In the genomic region with DNA sequence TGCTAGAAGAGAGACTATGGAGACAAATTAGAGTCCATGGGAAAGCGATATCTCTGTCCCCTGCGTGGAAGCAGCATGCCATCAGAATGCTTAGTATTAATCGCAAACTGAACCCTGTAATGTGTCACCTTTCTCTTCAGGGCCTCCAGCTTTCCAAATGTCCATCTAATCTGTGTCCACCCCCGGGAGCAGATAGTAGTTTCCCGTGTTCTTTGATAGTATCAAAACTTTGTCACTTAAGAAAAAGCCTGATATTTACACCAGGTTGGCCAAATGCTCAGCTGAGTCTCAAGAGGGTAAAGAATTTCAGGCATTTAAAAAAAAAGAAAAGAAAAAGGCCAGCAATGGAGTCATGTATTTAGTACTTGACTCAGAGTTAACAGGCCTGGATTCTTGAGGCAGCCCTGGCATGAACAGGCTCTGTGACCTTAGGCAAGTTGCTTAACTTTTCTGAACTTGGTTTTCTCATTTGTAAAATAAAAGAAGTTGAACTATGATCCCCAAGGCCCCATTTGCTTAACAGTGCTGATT, we compare ENCODE assay signal across 11 cellular contexts. TPM values are rescaled to one million over a fixed set of nuclear protein-coding genes. Genes with fewer than 3 reads are reported as not detected.
DNase-seq lines count a peak whose midpoint lies in the region; ATAC-seq, FAIRE-seq and TF ChIP-seq lines count a peak whose summit lies in the region.
"Had no signal": no experiment of that assay in that cellular context is flagged by ENCODE, and none has a peak within 500 bp of the region (broad histone marks: within the 10 kb centered on the region; RNA-seq: fewer than 3 reads in every experiment).

No MANE protein-coding gene starts in this region.

- H3K9me3 Mint-ChIP-seq in T-helper 2 cell treated with Interferon-gamma antibody and Interleukin-4, amounts not matched to agents 5 μg/mL and 100 μg/mL, for 36 hours: no peaks in the 10 kb centered on the region

- H3K4me3 Mint-ChIP-seq in T-helper 2 cell treated with Interferon-gamma antibody and Interleukin-4, amounts not matched to agents 5 μg/mL and 100 μg/mL, for 36 hours: no peak overlapping the region
- H3K4me3 Mint-ChIP-seq: activated CD8-positive, alpha-beta memory T cell treated with anti-CD3 and anti-CD28 coated beads, Interleukin-2, amount 10 ng/mL, durations not matched to agents 7 days and 5 days had no signal

- peaks cover 17% of the 10 kb centered on the region for H3K27me3 Mint-ChIP-seq in T-helper 2 cell treated with Interferon-gamma antibody and Interleukin-4, amounts not matched to agents 5 μg/mL and 100 μg/mL, for 36 hours (ENCODE audit: low read depth)

- no peaks in the 10 kb centered on the region for H3K36me3 ChIP-seq in left ventricle myocardium inferior
- no peaks in the 10 kb centered on the region for H3K36me3 ChIP-seq in body of pancreas (replicated peaks in 1 of 2; ENCODE audit: insufficient read depth in 1 of 2, low read depth in 2 of 2)
- no peaks in the 10 kb centered on the region for H3K36me3 ChIP-seq in lower lobe of right lung
- no peaks in the 10 kb centered on the region for H3K36me3 ChIP-seq in kidney (ENCODE audit: control insufficient read depth in 1 of 2, insufficient read depth in 2 of 2, low read length in 2 of 2)

- DNase-seq in left ventricle myocardium inferior (no peak), cardiac septum (ENCODE audit: low spot score) (no peak), body of pancreas (no peak), lower lobe of right lung (no peak), kidney (no peak), GDM1 (lab: John Stamatoyannopoulos, UW) (no peak)
- DNase-seq in T-helper 2 cell treated with Interferon-gamma antibody and Interleukin-4, amounts not matched to agents 5 μg/mL and 100 μg/mL, for 36 hours (ENCODE audit: low spot score): no peak
- DNase-seq: activated CD8-positive, alpha-beta memory T cell treated with anti-CD3 and anti-CD28 coated beads, Interleukin-2, amount 10 ng/mL, durations not matched to agents 7 days and 5 days; AML-193 had no signal

- H3K4me3 ChIP-seq in left ventricle myocardium inferior (peak overlapping the region; percentile 42), body of pancreas (no peak overlapping the region), lower lobe of right lung (peak overlapping the region; percentile 24), kidney (ENCODE audit: low read length in 2 of 2) (no peak overlapping the region)
- H3K4me3 ChIP-seq: lung had no signal

- peaks cover 27% of the 10 kb centered on the region for H3K4me1 ChIP-seq in left ventricle myocardium inferior
- no peaks in the 10 kb centered on the region for H3K4me1 ChIP-seq in body of pancreas
- peaks cover 42% of the 10 kb centered on the region for H3K4me1 ChIP-seq in lower lobe of right lung
- peaks cover 0 to 4% of the 10 kb centered on the region in 2 donors for H3K4me1 ChIP-seq in kidney (ENCODE audit: control insufficient read depth in 1 of 2, insufficient read depth in 1 of 2, low read depth in 1 of 2, low read length in 2 of 2)

- 55 to 56% methylated on average over 5 of the region's 5 CpGs for WGBS in body of pancreas, 2 donors

- H3K9me3 ChIP-seq in left ventricle myocardium inferior (replicated peaks) (no peaks in the 10 kb centered on the region), body of pancreas (no peaks in the 10 kb centered on the region), lower lobe of right lung (no peaks in the 10 kb centered on the region), kidney (ENCODE audit: control insufficient read depth in 1 of 2, low read length in 2 of 2) (no peaks in the 10 kb centered on the region)

- H3K36me3 Mint-ChIP-seq in T-helper 2 cell treated with Interferon-gamma antibody and Interleukin-4, amounts not matched to agents 5 μg/mL and 100 μg/mL, for 36 hours (ENCODE audit: low read depth): no peaks in the 10 kb centered on the region

- FAIRE-seq in kidney (lab: Jason Lieb, UNC): no peak

- intact Hi-C loops in left ventricle myocardium inferior (cut with micrococcal nuclease) (no loop called here), cardiac septum (cut with DNase I) (no loop called here), body of pancreas (cut with DNase I) (no loop called here), lower lobe of right lung (cut with DNase I) (no loop called here), kidney (cut with DNase I) (no loop called here)

- ATAC-seq in body of pancreas: peak; percentile 40
- peak; percentile 60 to 65 for ATAC-seq in lower lobe of right lung
- ATAC-seq in GM19463 (IDR thresholded peaks at IDR 0.05; ENCODE audit: unreplicated experiment): no peak
- ATAC-seq: activated CD8-positive, alpha-beta memory T cell treated with anti-CD3 and anti-CD28 coated beads, Interleukin-2, amount 10 ng/mL, durations not matched to agents 7 days and 5 days had no signal

- H3K9ac ChIP-seq in kidney (ENCODE audit: low read length in 2 of 2): no peak overlapping the region

- no peak overlapping the region for H3K27ac Mint-ChIP-seq in T-helper 2 cell treated with Interferon-gamma antibody and Interleukin-4, amounts not matched to agents 5 μg/mL and 100 μg/mL, for 36 hours
- H3K27ac Mint-ChIP-seq: activated CD8-positive, alpha-beta memory T cell treated with anti-CD3 and anti-CD28 coated beads, Interleukin-2, amount 10 ng/mL, durations not matched to agents 7 days and 5 days had no signal

- TF ChIP-seq CTCF in left ventricle myocardium inferior (IDR thresholded peaks at IDR 0.05; ENCODE audit: borderline replicate concordance) (no peak), body of pancreas (IDR thresholded peaks at IDR 0.05) (no peak), lower lobe of right lung (IDR thresholded peaks at IDR 0.05) (no peak), kidney (IDR thresholded peaks at IDR 0.05; ENCODE audit: borderline replicate concordance, extremely low read depth, insufficient read depth) (no peak)

- H3K27me3 ChIP-seq in left ventricle myocardium inferior (ENCODE audit: low read depth) (no peaks in the 10 kb centered on the region), body of pancreas (no peaks in the 10 kb centered on the region), lower lobe of right lung (ENCODE audit: low read depth) (no peaks in the 10 kb centered on the region)

- H3K4me1 Mint-ChIP-seq in T-helper 2 cell treated with Interferon-gamma antibody and Interleukin-4, amounts not matched to agents 5 μg/mL and 100 μg/mL, for 36 hours (ENCODE audit: low read depth): peaks cover 46% of the 10 kb centered on the region

- no peak for TF ChIP-seq POLR2A in body of pancreas (IDR thresholded peaks at IDR 0.05)

- H3K27ac ChIP-seq in left ventricle myocardium inferior (replicated peaks) (peak overlapping the region; percentile 52), body of pancreas (no peak overlapping the region), lower lobe of right lung (peak overlapping the region; percentile 80), kidney (ENCODE audit: low read depth in 2 of 2, low read length in 2 of 2) (no peak overlapping the region)

RNA-seq across cellular contexts. Expression of a gene that starts 10.4 kb away (rescaled TPM):
- total RNA-seq in left ventricle myocardium inferior: 7.2 TPM
- total RNA-seq in cardiac septum: 7.2 TPM
- total RNA-seq in body of pancreas: 10 to 100 TPM; 13.7 to 18.8 TPM
- 80.0 TPM for total RNA-seq in lower lobe of right lung
- 29.4 TPM for total RNA-seq in kidney
- polyA plus RNA-seq in kidney (ENCODE audit: insufficient read depth, low read depth, low replicate concordance): 11.7 TPM

Comparison
In these comparisons a context has a peak if more than half of its experiments do, and no peak if none do; other contexts are left out.
1. H3K27ac ChIP-seq: peak in left ventricle myocardium inferior (single experiment) and lower lobe of right lung (single experiment); none in body of pancreas (0 of 4) and kidney (0 of 2).
2. H3K4me3 ChIP-seq: peak in left ventricle myocardium inferior (single experiment) and lower lobe of right lung (single experiment); none in body of pancreas (0 of 2) and kidney (0 of 2).